Comparison of ENCODE assay signal across 23 cellular contexts in genomic region chr18:2390158-2390557, GRCh38.
"Had no signal": no experiment of that assay in that cellular context is flagged by ENCODE, and none has a peak within 500 bp of the region (broad histone marks: within the 10 kb centered on the region; RNA-seq: fewer than 3 reads in every experiment).

No MANE protein-coding gene starts in this region.

- FAIRE-seq: urothelium cell line had no signal

- H3K9me3 ChIP-seq: ovary, prostate gland, suprapubic skin had no signal

- H3K27ac ChIP-seq: left ventricle myocardium inferior, ovary, prostate gland, skin epidermis, suprapubic skin, thoracic aorta, tibial artery, upper lobe of right lung had no signal

- H3K4me3 ChIP-seq: left ventricle myocardium inferior, lung, ovary, prostate gland, skin epidermis, suprapubic skin, thoracic aorta, tibial artery, upper lobe of right lung had no signal

- H3K4me3 Mint-ChIP-seq: mesothelial cell of epicardium; naive B cell; natural killer cell treated with Interleukin-12 subunit alpha and Interleukin-12 subunit beta and Interleukin-15 and Interleukin-18, amount 100 ng/mL, for 72 hours; stimulated activated effector memory CD8-positive, alpha-beta T cell treated with anti-CD3 and anti-CD28 coated beads, Interleukin-12 subunit alpha, Interleukin-12 subunit beta, amount 100 ng/mL, for 72 hours; stimulated activated naive CD8-positive, alpha-beta T cell treated with anti-CD3 and anti-CD28 coated beads, Interleukin-15, Interleukin-2, amounts not matched to agents 100 ng/mL and 50 ng/mL, for 24 hours had no signal

- H3K36me3 ChIP-seq: left ventricle myocardium inferior, ovary, prostate gland, suprapubic skin, thoracic aorta, tibial artery, upper lobe of right lung had no signal

- H3K9me3 Mint-ChIP-seq: natural killer cell treated with Interleukin-12 subunit alpha and Interleukin-12 subunit beta and Interleukin-15 and Interleukin-18, amount 100 ng/mL, for 72 hours had no signal

- H3K4me1 ChIP-seq: left ventricle myocardium inferior, prostate gland, suprapubic skin, tibial artery, upper lobe of right lung had no signal

- H3K36me3 Mint-ChIP-seq: mesothelial cell of epicardium; naive B cell; stimulated activated effector memory CD8-positive, alpha-beta T cell treated with anti-CD3 and anti-CD28 coated beads, Interleukin-12 subunit alpha, Interleukin-12 subunit beta, amount 100 ng/mL, for 72 hours had no signal

- H3K27me3 ChIP-seq: ovary, suprapubic skin, tibial artery, upper lobe of right lung had no signal

- DNase-seq: islet precursor cell; left ventricle myocardium inferior; mesendoderm; naive B cell; ovary; retina; right cardiac atrium; stimulated activated CD4-positive, alpha-beta T cell treated with anti-CD3 and anti-CD28 coated beads, Interleukin-4, amount 100 ng/mL, for 24 hours; stimulated activated naive CD4-positive, alpha-beta T cell; tibial artery; trophoblast cell; upper lobe of right lung had no signal

- ATAC-seq: natural killer cell treated with Interleukin-12 subunit alpha and Interleukin-12 subunit beta and Interleukin-15 and Interleukin-18, amount 100 ng/mL, for 72 hours; right cardiac atrium; sciatic nerve; stimulated activated effector memory CD8-positive, alpha-beta T cell treated with anti-CD3 and anti-CD28 coated beads, Interleukin-12 subunit alpha, Interleukin-12 subunit beta, amount 100 ng/mL, for 72 hours; upper lobe of right lung had no signal

- H3K27ac Mint-ChIP-seq: mesothelial cell of epicardium; naive B cell; natural killer cell treated with Interleukin-12 subunit alpha and Interleukin-12 subunit beta and Interleukin-15 and Interleukin-18, amount 100 ng/mL, for 72 hours; stimulated activated effector memory CD8-positive, alpha-beta T cell treated with anti-CD3 and anti-CD28 coated beads, Interleukin-12 subunit alpha, Interleukin-12 subunit beta, amount 100 ng/mL, for 72 hours; stimulated activated naive CD8-positive, alpha-beta T cell treated with anti-CD3 and anti-CD28 coated beads, Interleukin-15, Interleukin-2, amounts not matched to agents 100 ng/mL and 50 ng/mL, for 24 hours had no signal

- H3K4me1 Mint-ChIP-seq: naive B cell; stimulated activated effector memory CD8-positive, alpha-beta T cell treated with anti-CD3 and anti-CD28 coated beads, Interleukin-12 subunit alpha, Interleukin-12 subunit beta, amount 100 ng/mL, for 72 hours had no signal
